In genomic region chr1:46450160-46450517, GRCh38 we compare ENCODE assay signal across 10 cellular contexts. TPM values are rescaled to one million over a fixed set of nuclear protein-coding genes. Genes with fewer than 3 reads are reported as not detected.
"Had no signal": no experiment of that assay in that cellular context is flagged by ENCODE, and none has a peak within 500 bp of the region (broad histone marks: within the 10 kb centered on the region; RNA-seq: fewer than 3 reads in every experiment).

No MANE protein-coding gene starts in this region.

- H3K9me3 ChIP-seq: HAP-1 had no signal

- H3K9me3 Mint-ChIP-seq: H9, HFFc6 had no signal

- H3K27ac Mint-ChIP-seq: H9, HFFc6 had no signal

- FAIRE-seq: H1, H54 had no signal

- DNase-seq: GM23248, GOT3, H7, H9, HCEC 1CT, HFFc6 had no signal

- H3K4me3 ChIP-seq: GM23248, HAP-1 had no signal

- H2AFZ ChIP-seq: GM23248 had no signal

- H3K9ac ChIP-seq: GM23248 had no signal

- H3K27ac ChIP-seq: GM23248 had no signal

- H3K4me3 Mint-ChIP-seq: H9, HFFc6 had no signal

- H3K36me3 ChIP-seq: HAP-1 had no signal

- ATAC-seq: HCT116 had no signal

RNA-seq across cellular contexts. Expression of gene DMBX1, which starts 39.5 kb away (rescaled TPM):
- total RNA-seq: GM23248, HFFc6 had no signal
- polyA plus RNA-seq: GM23248 had no signal
